Comparison of ENCODE assay signal across 2 cellular contexts in the genomic region with DNA sequence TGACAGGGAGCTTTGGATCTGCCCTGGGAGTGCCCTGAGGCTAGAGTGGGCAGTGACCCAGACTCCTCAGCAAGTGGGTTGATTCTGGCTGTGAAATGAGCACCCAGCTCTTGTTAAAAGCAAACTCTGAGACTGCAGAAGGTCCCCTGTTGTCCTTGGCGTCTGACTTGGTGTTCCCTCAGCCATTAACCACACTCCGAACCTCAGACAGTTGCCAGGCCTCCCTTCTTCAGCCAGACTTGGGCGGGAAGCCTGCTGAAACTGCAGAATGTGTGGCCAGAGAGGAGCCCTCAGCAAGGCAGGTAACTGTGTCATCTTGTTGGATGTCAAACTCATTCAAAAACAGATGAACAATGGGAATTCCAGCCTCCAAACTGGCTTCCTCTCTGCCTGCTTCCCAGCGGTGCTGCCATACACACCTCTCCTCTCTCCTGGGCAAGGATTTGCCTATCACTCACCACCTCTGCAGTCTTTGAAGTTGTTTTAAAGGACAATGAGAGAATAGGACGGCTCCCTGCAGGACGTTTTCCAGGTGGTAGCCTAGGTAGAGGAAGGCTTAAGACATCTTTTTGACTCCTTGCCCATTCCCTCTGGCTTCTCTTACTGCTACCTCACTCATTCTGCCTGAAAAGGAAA.
TF ChIP-seq lines count a peak whose summit lies in the region.

No MANE protein-coding gene starts in this region.

TF ChIP-seq in GM23338, 12 proteins besides CTCF, POLR2A, EP300 and RAD21 (continues in another document):
- TF ChIP-seq EZH2phosphoT487 (IDR thresholded peaks at IDR 0.05; ENCODE audit: unreplicated experiment) (no peak), POLR2AphosphoS5 (IDR thresholded peaks at IDR 0.05; ENCODE audit: low read depth) (no peak), ZNF331 (CRISPR knock-in tag; IDR thresholded peaks at IDR 0.05; ENCODE audit: low read depth) (no peak), NANOG (IDR thresholded peaks at IDR 0.05; ENCODE audit: borderline replicate concordance) (no peak), EZH2 (IDR thresholded peaks at IDR 0.05; ENCODE audit: low read depth, unreplicated experiment) (no peak), ZNF114 (CRISPR knock-in tag; IDR thresholded peaks at IDR 0.05) (no peak)
- TF ChIP-seq, protein P1, sequence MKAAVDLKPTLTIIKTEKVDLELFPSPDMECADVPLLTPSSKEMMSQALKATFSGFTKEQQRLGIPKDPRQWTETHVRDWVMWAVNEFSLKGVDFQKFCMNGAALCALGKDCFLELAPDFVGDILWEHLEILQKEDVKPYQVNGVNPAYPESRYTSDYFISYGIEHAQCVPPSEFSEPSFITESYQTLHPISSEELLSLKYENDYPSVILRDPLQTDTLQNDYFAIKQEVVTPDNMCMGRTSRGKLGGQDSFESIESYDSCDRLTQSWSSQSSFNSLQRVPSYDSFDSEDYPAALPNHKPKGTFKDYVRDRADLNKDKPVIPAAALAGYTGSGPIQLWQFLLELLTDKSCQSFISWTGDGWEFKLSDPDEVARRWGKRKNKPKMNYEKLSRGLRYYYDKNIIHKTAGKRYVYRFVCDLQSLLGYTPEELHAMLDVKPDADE (IDR thresholded peaks at IDR 0.05): no peak
- TF ChIP-seq, protein P2, sequence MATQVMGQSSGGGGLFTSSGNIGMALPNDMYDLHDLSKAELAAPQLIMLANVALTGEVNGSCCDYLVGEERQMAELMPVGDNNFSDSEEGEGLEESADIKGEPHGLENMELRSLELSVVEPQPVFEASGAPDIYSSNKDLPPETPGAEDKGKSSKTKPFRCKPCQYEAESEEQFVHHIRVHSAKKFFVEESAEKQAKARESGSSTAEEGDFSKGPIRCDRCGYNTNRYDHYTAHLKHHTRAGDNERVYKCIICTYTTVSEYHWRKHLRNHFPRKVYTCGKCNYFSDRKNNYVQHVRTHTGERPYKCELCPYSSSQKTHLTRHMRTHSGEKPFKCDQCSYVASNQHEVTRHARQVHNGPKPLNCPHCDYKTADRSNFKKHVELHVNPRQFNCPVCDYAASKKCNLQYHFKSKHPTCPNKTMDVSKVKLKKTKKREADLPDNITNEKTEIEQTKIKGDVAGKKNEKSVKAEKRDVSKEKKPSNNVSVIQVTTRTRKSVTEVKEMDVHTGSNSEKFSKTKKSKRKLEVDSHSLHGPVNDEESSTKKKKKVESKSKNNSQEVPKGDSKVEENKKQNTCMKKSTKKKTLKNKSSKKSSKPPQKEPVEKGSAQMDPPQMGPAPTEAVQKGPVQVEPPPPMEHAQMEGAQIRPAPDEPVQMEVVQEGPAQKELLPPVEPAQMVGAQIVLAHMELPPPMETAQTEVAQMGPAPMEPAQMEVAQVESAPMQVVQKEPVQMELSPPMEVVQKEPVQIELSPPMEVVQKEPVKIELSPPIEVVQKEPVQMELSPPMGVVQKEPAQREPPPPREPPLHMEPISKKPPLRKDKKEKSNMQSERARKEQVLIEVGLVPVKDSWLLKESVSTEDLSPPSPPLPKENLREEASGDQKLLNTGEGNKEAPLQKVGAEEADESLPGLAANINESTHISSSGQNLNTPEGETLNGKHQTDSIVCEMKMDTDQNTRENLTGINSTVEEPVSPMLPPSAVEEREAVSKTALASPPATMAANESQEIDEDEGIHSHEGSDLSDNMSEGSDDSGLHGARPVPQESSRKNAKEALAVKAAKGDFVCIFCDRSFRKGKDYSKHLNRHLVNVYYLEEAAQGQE (IDR thresholded peaks at IDR 0.05; ENCODE audit: unreplicated experiment): no peak

TF ChIP-seq in IMR-90, 13 proteins besides CTCF, POLR2A, EP300 and RAD21:
- TF ChIP-seq, protein P3, sequence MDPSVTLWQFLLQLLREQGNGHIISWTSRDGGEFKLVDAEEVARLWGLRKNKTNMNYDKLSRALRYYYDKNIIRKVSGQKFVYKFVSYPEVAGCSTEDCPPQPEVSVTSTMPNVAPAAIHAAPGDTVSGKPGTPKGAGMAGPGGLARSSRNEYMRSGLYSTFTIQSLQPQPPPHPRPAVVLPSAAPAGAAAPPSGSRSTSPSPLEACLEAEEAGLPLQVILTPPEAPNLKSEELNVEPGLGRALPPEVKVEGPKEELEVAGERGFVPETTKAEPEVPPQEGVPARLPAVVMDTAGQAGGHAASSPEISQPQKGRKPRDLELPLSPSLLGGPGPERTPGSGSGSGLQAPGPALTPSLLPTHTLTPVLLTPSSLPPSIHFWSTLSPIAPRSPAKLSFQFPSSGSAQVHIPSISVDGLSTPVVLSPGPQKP (IDR thresholded peaks at IDR 0.05; ENCODE audit: borderline replicate concordance, low read depth, low read length): no peak
- TF ChIP-seq MAFK (IDR thresholded peaks at IDR 0.05; ENCODE audit: low read depth, low read length): no peak
- no peak for TF ChIP-seq MXI1 (IDR thresholded peaks at IDR 0.05; ENCODE audit: borderline replicate concordance, low read depth, low read length)
- TF ChIP-seq NFE2L2 (IDR thresholded peaks at IDR 0.05; ENCODE audit: low read depth, low read length): no peak
- TF ChIP-seq, protein P4, sequence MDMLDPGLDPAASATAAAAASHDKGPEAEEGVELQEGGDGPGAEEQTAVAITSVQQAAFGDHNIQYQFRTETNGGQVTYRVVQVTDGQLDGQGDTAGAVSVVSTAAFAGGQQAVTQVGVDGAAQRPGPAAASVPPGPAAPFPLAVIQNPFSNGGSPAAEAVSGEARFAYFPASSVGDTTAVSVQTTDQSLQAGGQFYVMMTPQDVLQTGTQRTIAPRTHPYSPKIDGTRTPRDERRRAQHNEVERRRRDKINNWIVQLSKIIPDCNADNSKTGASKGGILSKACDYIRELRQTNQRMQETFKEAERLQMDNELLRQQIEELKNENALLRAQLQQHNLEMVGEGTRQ (IDR thresholded peaks at IDR 0.05; ENCODE audit: low read depth, low read length): no peak
- TF ChIP-seq CEBPB (IDR thresholded peaks at IDR 0.05; ENCODE audit: low read depth, low read length): no peak
- TF ChIP-seq RFX5 (IDR thresholded peaks at IDR 0.05; ENCODE audit: low read depth, low read length): no peak
TF ChIP-seq in IMR-90: peak in this region for 0.
